1 cellular context compared by ENCODE assay signal in the genomic region with DNA sequence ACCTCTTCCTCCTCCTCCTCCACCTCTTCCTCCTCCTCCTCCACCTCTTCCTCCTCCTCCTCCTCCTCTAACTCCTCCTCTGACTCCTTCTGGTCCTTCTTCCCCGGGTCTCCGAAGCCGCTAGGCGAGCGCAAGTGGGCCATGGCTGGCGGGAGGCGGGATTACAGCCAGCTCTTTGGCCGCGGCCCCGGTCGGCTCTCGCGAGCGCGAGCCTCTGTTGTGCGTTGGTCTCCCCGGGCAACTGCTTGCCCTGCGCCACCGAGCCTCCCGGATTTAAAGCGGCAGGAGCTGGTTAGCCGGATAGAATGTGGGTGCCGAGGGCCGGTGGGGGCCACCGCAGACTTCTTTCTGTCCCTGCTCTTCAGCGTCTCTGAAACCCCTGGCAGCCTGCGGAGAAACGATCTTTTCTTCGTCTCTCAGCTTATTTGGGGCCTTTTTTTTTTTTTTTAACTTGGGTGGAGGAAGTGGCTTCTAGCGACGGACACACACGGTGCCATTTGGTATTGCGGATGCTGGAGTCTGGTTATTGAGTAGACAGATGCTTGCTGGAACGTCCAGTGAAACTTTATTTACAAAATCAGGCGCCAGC.
TF ChIP-seq lines count a peak whose summit lies in the region.

A gene (minus strand): TSS at position 165 of the 589 bp plus-strand sequence. CDS start 22 bp downstream, at position 143.

TF ChIP-seq in HCT116, 20 proteins besides CTCF, POLR2A, EP300 and RAD21 (continued from another document):
- TF ChIP-seq, protein P1, sequence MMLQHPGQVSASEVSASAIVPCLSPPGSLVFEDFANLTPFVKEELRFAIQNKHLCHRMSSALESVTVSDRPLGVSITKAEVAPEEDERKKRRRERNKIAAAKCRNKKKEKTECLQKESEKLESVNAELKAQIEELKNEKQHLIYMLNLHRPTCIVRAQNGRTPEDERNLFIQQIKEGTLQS (IDR thresholded peaks at IDR 0.05) = no peak
- no peak for TF ChIP-seq EZH2 (IDR thresholded peaks at IDR 0.05)
- TF ChIP-seq, protein P2, sequence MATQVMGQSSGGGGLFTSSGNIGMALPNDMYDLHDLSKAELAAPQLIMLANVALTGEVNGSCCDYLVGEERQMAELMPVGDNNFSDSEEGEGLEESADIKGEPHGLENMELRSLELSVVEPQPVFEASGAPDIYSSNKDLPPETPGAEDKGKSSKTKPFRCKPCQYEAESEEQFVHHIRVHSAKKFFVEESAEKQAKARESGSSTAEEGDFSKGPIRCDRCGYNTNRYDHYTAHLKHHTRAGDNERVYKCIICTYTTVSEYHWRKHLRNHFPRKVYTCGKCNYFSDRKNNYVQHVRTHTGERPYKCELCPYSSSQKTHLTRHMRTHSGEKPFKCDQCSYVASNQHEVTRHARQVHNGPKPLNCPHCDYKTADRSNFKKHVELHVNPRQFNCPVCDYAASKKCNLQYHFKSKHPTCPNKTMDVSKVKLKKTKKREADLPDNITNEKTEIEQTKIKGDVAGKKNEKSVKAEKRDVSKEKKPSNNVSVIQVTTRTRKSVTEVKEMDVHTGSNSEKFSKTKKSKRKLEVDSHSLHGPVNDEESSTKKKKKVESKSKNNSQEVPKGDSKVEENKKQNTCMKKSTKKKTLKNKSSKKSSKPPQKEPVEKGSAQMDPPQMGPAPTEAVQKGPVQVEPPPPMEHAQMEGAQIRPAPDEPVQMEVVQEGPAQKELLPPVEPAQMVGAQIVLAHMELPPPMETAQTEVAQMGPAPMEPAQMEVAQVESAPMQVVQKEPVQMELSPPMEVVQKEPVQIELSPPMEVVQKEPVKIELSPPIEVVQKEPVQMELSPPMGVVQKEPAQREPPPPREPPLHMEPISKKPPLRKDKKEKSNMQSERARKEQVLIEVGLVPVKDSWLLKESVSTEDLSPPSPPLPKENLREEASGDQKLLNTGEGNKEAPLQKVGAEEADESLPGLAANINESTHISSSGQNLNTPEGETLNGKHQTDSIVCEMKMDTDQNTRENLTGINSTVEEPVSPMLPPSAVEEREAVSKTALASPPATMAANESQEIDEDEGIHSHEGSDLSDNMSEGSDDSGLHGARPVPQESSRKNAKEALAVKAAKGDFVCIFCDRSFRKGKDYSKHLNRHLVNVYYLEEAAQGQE (IDR thresholded peaks at IDR 0.05; ENCODE audit: low read depth) = no peak
- no peak for TF ChIP-seq SRF (IDR thresholded peaks at IDR 0.05; ENCODE audit: low read depth)
- no peak for TF ChIP-seq FOSL1 (IDR thresholded peaks at IDR 0.05; ENCODE audit: low read depth)
- no peak for TF ChIP-seq ZNF274 (IDR thresholded peaks at IDR 0.05; ENCODE audit: low read depth, low read length)
- no peak for TF ChIP-seq SIN3A (IDR thresholded peaks at IDR 0.05; ENCODE audit: low read depth)
- no peak for TF ChIP-seq ELF1 (IDR thresholded peaks at IDR 0.05; ENCODE audit: borderline replicate concordance, low read depth)
